Comparison of ENCODE assay signal across 11 cellular contexts in the genomic region with DNA sequence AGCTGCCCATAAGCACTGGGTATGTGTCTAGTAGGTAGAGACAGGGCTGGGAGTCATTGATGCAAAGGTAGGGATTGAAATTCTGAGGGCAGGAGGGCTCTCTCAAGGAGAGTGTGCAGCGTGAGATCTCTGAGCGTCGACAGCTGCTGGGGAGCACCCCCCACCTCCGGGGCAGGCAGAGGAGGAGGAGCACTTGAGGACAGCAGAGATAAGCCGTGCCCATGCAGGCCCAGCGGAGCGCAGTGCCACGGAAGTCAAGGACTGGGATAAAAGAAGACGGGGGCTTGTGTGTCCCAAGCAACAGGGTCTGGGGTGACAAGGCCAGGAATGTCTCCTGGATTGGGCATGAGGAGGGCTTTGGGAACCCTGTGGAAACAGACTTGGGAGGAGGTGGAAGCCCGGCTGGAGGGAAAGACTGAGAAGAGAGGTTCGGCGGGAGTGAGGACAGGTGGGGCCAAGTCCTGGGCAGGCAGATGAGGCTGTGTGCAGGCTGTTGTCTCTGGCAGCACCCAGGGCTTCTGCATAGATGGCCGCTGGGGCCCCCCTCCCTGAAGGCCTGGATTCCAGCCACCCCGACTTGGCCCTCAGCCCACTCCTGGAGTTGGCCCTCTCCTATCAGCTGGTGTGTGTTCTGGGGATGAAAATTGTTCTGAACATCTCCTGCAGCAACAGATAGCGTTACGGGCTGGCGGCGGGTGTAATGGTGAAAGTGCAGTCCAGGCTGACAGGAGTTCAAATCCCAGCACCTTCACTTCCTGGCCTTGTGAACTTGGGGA. TPM values are rescaled to one million over a fixed set of nuclear protein-coding genes. Genes with fewer than 3 reads are reported as not detected.
A peak's percentile ranks its signal among the peaks of the same experiment; 100 is the strongest.
DNase-seq lines count a peak whose midpoint lies in the region; ATAC-seq and TF ChIP-seq lines count a peak whose summit lies in the region.
"Had no signal": no experiment of that assay in that cellular context is flagged by ENCODE, and none has a peak within 500 bp of the region (broad histone marks: within the 10 kb centered on the region; RNA-seq: fewer than 3 reads in every experiment).

No MANE protein-coding gene starts in this region.

- H3K36me3 Mint-ChIP-seq in natural killer cell treated with Interleukin-12 subunit alpha and Interleukin-12 subunit beta and Interleukin-15 and Interleukin-18, amount 100 ng/mL, for 72 hours: no peaks in the 10 kb centered on the region
- no peaks in the 10 kb centered on the region for H3K36me3 Mint-ChIP-seq in natural killer cell

- TF ChIP-seq CTCF in natural killer cell (IDR thresholded peaks at IDR 0.05) (no peak), SK-N-SH (IDR thresholded peaks at IDR 0.05) (no peak), vagina (IDR thresholded peaks at IDR 0.05) (no peak)

- CTCF ChIA-PET in SK-N-SH (lab: Yijun Ruan, JAX): interaction anchor here (0.8 to 1.8 kb wide), 6 partner anchors 9 to 126 kb away, joined by 3 to 7 read pairs (median 3); no protein-coding TSS in a partner anchor

- no peak overlapping the region for H3K4me3 ChIP-seq in SK-N-SH (ENCODE audit: low read depth in 2 of 2, low read length in 1 of 2)
- no peak overlapping the region for H3K4me3 ChIP-seq in vagina
- H3K4me3 ChIP-seq: SK-N-MC had no signal

- H3K27ac ChIP-seq in SK-N-SH (ENCODE audit: low read depth in 2 of 2, low read length in 1 of 2) (no peak overlapping the region; a peak in 1 of 4 replicates), vagina (no peak overlapping the region)
- H3K27ac ChIP-seq: SK-N-MC had no signal

- ATAC-seq in natural killer cell treated with Interleukin-12 subunit alpha and Interleukin-12 subunit beta and Interleukin-15 and Interleukin-18, amount 100 ng/mL, for 72 hours: no peak
- no peak for ATAC-seq in natural killer cell

- no peaks in the 10 kb centered on the region for H3K79me2 ChIP-seq in SK-N-SH (ENCODE audit: insufficient read depth)

- peaks cover 0 to 24% of the 10 kb centered on the region in 2 experiments; a peak in 1 of 4 replicates for H3K4me1 ChIP-seq in SK-N-SH (ENCODE audit: control insufficient read depth in 1 of 2, insufficient read depth in 2 of 2, low read depth in 1 of 2, low read length in 1 of 2)
- H3K4me1 ChIP-seq in vagina: no peaks in the 10 kb centered on the region

- peak overlapping the region; percentile 40 for H3K4me3 Mint-ChIP-seq in natural killer cell treated with Interleukin-12 subunit alpha and Interleukin-12 subunit beta and Interleukin-15 and Interleukin-18, amount 100 ng/mL, for 72 hours
- no peak overlapping the region for H3K4me3 Mint-ChIP-seq in natural killer cell

- DNase-seq in natural killer cell treated with Interleukin-12 subunit alpha and Interleukin-12 subunit beta and Interleukin-15 and Interleukin-18, amount 100 ng/mL, for 72 hours (ENCODE audit: low spot score): no peak
- no peak for DNase-seq in natural killer cell
- peak; percentile 78 for DNase-seq in SK-N-SH
- peak; percentile 48 for DNase-seq in islet precursor cell
- peak; percentile 65 to 81 for DNase-seq in vagina (ENCODE audit: extremely low spot score in 2 of 2)
- no peak for DNase-seq in SIG-M5 (lab: John Stamatoyannopoulos, UW)
- no peak for DNase-seq in NCI-H1048 (lab: John Stamatoyannopoulos, UW)
- no peak for DNase-seq in stimulated activated CD4-positive, alpha-beta T cell treated with anti-CD3 and anti-CD28 coated beads, Interleukin-15, amount 100 ng/mL, for 24 hours
- DNase-seq: GOT3 had no signal

- no peak overlapping the region for H2AFZ ChIP-seq in SK-N-SH (ENCODE audit: low read depth)

- H3K27me3 ChIP-seq in SK-N-SH (ENCODE audit: insufficient read depth) (no peaks in the 10 kb centered on the region), vagina (no peaks in the 10 kb centered on the region)

- H3K9me3 ChIP-seq in SK-N-SH (no peaks in the 10 kb centered on the region), vagina (no peaks in the 10 kb centered on the region)

- POLR2A ChIA-PET in SK-N-SH (lab: Yijun Ruan, JAX): no interaction called here

- peak overlapping the region; percentile 12 to 69 for H3K27ac Mint-ChIP-seq in natural killer cell treated with Interleukin-12 subunit alpha and Interleukin-12 subunit beta and Interleukin-15 and Interleukin-18, amount 100 ng/mL, for 72 hours
- H3K27ac Mint-ChIP-seq in natural killer cell: peak overlapping the region in 1 of 2 donors; percentile 58

- H3K36me3 ChIP-seq in SK-N-SH (replicated peaks in 1 of 2; ENCODE audit: control insufficient read depth in 1 of 2, insufficient read depth in 2 of 2, low read length in 1 of 2): no peaks in the 10 kb centered on the region
- no peaks in the 10 kb centered on the region for H3K36me3 ChIP-seq in vagina

- no peak overlapping the region for H3K9ac ChIP-seq in SK-N-SH

- WGBS in SK-N-SH (ENCODE audit: low lambda C conversion rate): 65% methylated on average over 17 of the region's 18 CpGs

- peaks cover 6 to 11% of the 10 kb centered on the region in 2 donors for H3K27me3 Mint-ChIP-seq in natural killer cell treated with Interleukin-12 subunit alpha and Interleukin-12 subunit beta and Interleukin-15 and Interleukin-18, amount 100 ng/mL, for 72 hours
- peaks cover 10 to 13% of the 10 kb centered on the region in 2 donors for H3K27me3 Mint-ChIP-seq in natural killer cell (ENCODE audit: low read depth in 2 of 2)

- H3F3A ChIP-seq in SK-N-SH (replicated peaks; ENCODE audit: insufficient read depth): no peaks in the 10 kb centered on the region

- no peak for TF ChIP-seq EP300 in SK-N-SH (IDR thresholded peaks at IDR 0.05; ENCODE audit: borderline replicate concordance in 1 of 2, low read depth in 1 of 2, low read length in 1 of 2)

- intact Hi-C loops in natural killer cell (cut with micrococcal nuclease): no loop called here
- intact Hi-C loops in vagina (cut with DNase I): no loop called here

- H3K4me2 ChIP-seq in SK-N-SH: no peak overlapping the region

- TF ChIP-seq RAD21 in SK-N-SH (IDR thresholded peaks at IDR 0.05; ENCODE audit: low read length): no peak

- no peaks in the 10 kb centered on the region for H4K20me1 ChIP-seq in SK-N-SH (ENCODE audit: insufficient read depth)

- H3K4me1 Mint-ChIP-seq in natural killer cell treated with Interleukin-12 subunit alpha and Interleukin-12 subunit beta and Interleukin-15 and Interleukin-18, amount 100 ng/mL, for 72 hours (ENCODE audit: low read depth in 2 of 2): peaks cover 13 to 16% of the 10 kb centered on the region in 2 donors
- H3K4me1 Mint-ChIP-seq in natural killer cell: peaks cover 17 to 31% of the 10 kb centered on the region in 2 donors

- no peaks in the 10 kb centered on the region for H3K9me3 Mint-ChIP-seq in natural killer cell treated with Interleukin-12 subunit alpha and Interleukin-12 subunit beta and Interleukin-15 and Interleukin-18, amount 100 ng/mL, for 72 hours
- H3K9me3 Mint-ChIP-seq in natural killer cell: no peaks in the 10 kb centered on the region

- no peak for TF ChIP-seq POLR2A in vagina (IDR thresholded peaks at IDR 0.05)

- H3K9me2 ChIP-seq in SK-N-SH: no peaks in the 10 kb centered on the region

TF ChIP-seq in SK-N-SH, 30 proteins besides CTCF, POLR2A, EP300 and RAD21 (continues in another document):
- no peak for TF ChIP-seq TEAD4 (IDR thresholded peaks at IDR 0.05; ENCODE audit: borderline replicate concordance, insufficient read depth)
- no peak for TF ChIP-seq FOXJ3 (CRISPR knock-in tag; IDR thresholded peaks at IDR 0.05)
- TF ChIP-seq NFIC (IDR thresholded peaks at IDR 0.05; ENCODE audit: borderline replicate concordance): no peak; the same call in 1 of the 2 replicates
- no peak for TF ChIP-seq MXI1 (IDR thresholded peaks at IDR 0.05; ENCODE audit: low read depth, low read length)
- TF ChIP-seq NRF1 (IDR thresholded peaks at IDR 0.05; ENCODE audit: low read depth, low read length): no peak
- no peak for TF ChIP-seq GABPA (IDR thresholded peaks at IDR 0.05; ENCODE audit: low read depth)
- TF ChIP-seq CHD2 (IDR thresholded peaks at IDR 0.05; ENCODE audit: low read length, partially characterized antibody): no peak
- TF ChIP-seq, protein P1, sequence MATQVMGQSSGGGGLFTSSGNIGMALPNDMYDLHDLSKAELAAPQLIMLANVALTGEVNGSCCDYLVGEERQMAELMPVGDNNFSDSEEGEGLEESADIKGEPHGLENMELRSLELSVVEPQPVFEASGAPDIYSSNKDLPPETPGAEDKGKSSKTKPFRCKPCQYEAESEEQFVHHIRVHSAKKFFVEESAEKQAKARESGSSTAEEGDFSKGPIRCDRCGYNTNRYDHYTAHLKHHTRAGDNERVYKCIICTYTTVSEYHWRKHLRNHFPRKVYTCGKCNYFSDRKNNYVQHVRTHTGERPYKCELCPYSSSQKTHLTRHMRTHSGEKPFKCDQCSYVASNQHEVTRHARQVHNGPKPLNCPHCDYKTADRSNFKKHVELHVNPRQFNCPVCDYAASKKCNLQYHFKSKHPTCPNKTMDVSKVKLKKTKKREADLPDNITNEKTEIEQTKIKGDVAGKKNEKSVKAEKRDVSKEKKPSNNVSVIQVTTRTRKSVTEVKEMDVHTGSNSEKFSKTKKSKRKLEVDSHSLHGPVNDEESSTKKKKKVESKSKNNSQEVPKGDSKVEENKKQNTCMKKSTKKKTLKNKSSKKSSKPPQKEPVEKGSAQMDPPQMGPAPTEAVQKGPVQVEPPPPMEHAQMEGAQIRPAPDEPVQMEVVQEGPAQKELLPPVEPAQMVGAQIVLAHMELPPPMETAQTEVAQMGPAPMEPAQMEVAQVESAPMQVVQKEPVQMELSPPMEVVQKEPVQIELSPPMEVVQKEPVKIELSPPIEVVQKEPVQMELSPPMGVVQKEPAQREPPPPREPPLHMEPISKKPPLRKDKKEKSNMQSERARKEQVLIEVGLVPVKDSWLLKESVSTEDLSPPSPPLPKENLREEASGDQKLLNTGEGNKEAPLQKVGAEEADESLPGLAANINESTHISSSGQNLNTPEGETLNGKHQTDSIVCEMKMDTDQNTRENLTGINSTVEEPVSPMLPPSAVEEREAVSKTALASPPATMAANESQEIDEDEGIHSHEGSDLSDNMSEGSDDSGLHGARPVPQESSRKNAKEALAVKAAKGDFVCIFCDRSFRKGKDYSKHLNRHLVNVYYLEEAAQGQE (IDR thresholded peaks at IDR 0.05; ENCODE audit: low read depth, low read length): no peak
- TF ChIP-seq TCF12 (IDR thresholded peaks at IDR 0.05): no peak
- no peak for TF ChIP-seq SIN3A (IDR thresholded peaks at IDR 0.05; ENCODE audit: borderline replicate concordance, low read depth, low read length)
- no peak for TF ChIP-seq MEF2A (IDR thresholded peaks at IDR 0.05; ENCODE audit: borderline replicate concordance, low read depth)

RNA-seq across cellular contexts. Expression of a gene that starts 1.9 kb away (rescaled TPM):
- 10 to 100 TPM in 1 of 2 donors, 1 to 10 TPM in 1; 4.5 to 12.1 TPM for total RNA-seq in natural killer cell treated with Interleukin-12 subunit alpha and Interleukin-12 subunit beta and Interleukin-15 and Interleukin-18, amount 100 ng/mL, for 72 hours
- total RNA-seq in natural killer cell (10 to 100 TPM; 26.5 to 49.6 (median 34.9) TPM), vagina (2.2 TPM)
- polyA plus RNA-seq in SK-N-SH (2012; rRNA removed): 0.02 TPM in 1 of 2 replicates, not detected in the other
- polyA plus RNA-seq in SK-N-SH (2012; cell fraction: cytosol; rRNA removed): not detected in 2 replicates
- 0.02 TPM in 1 of 2 replicates, not detected in the other for polyA plus RNA-seq in SK-N-SH (2012; cell fraction: nucleus; rRNA removed)
- polyA plus RNA-seq: neural cell had no signal

Comparison
In these comparisons a context has a peak if more than half of its experiments do, and no peak if none do; other contexts are left out.
1. DNase-seq: peak in SK-N-SH (single experiment), islet precursor cell (single experiment) and vagina (2 of 2); none in natural killer cell treated with Interleukin-12 subunit alpha and Interleukin-12 subunit beta and Interleukin-15 and Interleukin-18, amount 100 ng/mL, for 72 hours (single experiment), natural killer cell (single experiment), SIG-M5 (single experiment), NCI-H1048 (single experiment) and stimulated activated CD4-positive, alpha-beta T cell treated with anti-CD3 and anti-CD28 coated beads, Interleukin-15, amount 100 ng/mL, for 24 hours (single experiment).